Comparison of ENCODE assay signal across 1 cellular context in the genomic region with DNA sequence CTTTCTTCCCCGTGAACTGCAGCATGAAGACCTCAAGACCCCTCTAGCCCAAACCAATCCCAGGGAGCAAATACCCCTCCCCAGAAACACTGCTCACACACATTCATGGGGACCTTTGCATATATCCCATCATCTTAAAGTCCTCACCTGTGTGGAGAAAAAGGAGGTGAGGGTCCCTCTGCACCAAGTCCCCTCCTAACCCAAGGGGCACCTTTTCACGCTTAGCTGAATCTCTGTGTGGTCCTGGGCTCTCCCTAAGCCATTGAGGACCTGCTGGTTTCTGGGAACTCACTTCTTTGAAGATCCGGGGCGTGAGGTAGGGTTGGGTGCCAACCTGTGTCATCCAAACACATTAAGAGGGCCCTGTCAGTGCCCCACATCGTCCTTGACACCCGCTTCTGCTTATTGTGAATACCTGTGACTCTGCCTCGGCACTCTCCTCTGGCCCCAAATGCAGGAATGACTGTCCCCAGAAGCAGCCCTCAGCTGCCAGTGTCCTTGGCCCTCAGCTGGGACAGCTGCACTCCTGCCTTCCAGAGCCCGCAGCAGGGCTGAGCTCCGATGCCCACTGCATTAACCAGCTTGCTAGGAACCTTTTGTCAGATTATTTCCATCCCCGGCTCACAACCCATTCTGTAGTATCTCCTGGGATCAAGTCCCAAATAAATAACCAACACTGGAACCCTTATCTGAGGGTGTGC.
TF ChIP-seq lines count a peak whose summit lies in the region.

No MANE protein-coding gene starts in this region.

TF ChIP-seq in A549, 52 proteins besides CTCF, POLR2A, EP300 and RAD21 (continued from another document):
- TF ChIP-seq JUNB (IDR thresholded peaks at IDR 0.05) (no peak), CHD2 (IDR thresholded peaks at IDR 0.05; ENCODE audit: low read length, partially characterized antibody) (no peak), EHF (CRISPR knock-in tag; IDR thresholded peaks at IDR 0.05) (no peak), HEYL (CRISPR knock-in tag; IDR thresholded peaks at IDR 0.05) (no peak), SMC3 (IDR thresholded peaks at IDR 0.05) (no peak), ZC3H11A (IDR thresholded peaks at IDR 0.05) (no peak), CBX8 (IDR thresholded peaks at IDR 0.05) (no peak), POLR2AphosphoS2 (conservative IDR thresholded peaks at IDR 0.05; ENCODE audit: low read length) (no peak)
- TF ChIP-seq, protein P1, sequence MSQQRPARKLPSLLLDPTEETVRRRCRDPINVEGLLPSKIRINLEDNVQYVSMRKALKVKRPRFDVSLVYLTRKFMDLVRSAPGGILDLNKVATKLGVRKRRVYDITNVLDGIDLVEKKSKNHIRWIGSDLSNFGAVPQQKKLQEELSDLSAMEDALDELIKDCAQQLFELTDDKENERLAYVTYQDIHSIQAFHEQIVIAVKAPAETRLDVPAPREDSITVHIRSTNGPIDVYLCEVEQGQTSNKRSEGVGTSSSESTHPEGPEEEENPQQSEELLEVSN (IDR thresholded peaks at IDR 0.05; ENCODE audit: borderline replicate concordance, low read depth), result no peak
- TF ChIP-seq, protein P2, sequence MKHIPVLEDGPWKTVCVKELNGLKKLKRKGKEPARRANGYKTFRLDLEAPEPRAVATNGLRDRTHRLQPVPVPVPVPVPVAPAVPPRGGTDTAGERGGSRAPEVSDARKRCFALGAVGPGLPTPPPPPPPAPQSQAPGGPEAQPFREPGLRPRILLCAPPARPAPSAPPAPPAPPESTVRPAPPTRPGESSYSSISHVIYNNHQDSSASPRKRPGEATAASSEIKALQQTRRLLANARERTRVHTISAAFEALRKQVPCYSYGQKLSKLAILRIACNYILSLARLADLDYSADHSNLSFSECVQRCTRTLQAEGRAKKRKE (CRISPR knock-in tag; IDR thresholded peaks at IDR 0.05; ENCODE audit: low read depth), result no peak
